8 cellular contexts compared by ENCODE assay signal in genomic region chr22:43110927-43111623, GRCh38. TPM values are rescaled to one million over a fixed set of nuclear protein-coding genes. Genes with fewer than 3 reads are reported as not detected.
DNase-seq lines count a peak whose midpoint lies in the region; ATAC-seq, FAIRE-seq and TF ChIP-seq lines count a peak whose summit lies in the region.

No MANE protein-coding gene starts in this region.

- H3K9me3 Mint-ChIP-seq in stimulated activated effector memory CD8-positive, alpha-beta T cell treated with anti-CD3 and anti-CD28 coated beads, Interleukin-12 subunit alpha, Interleukin-12 subunit beta, amount 100 ng/mL, for 72 hours: no peaks in the 10 kb centered on the region

- FAIRE-seq in A549 (lab: Jason Lieb, UNC): no peak

- TF ChIP-seq POLR2A in A549 (IDR thresholded peaks at IDR 0.05; ENCODE audit: low read length) (no peak), body of pancreas (IDR thresholded peaks at IDR 0.05) (peak in 1 of 3 donors; percentile 14)

- WGBS in A549 (ENCODE audit: missing lambda C conversion rate): 49% methylated on average over 9 of the region's 86 CpGs
- 2% methylated on average over 85 of the region's 86 CpGs; no CpG with 5 or more reads in 1 of the 2 donors for WGBS in body of pancreas, 2 donors

- no peak for TF ChIP-seq EP300 in A549 (IDR thresholded peaks at IDR 0.05)

- H3K4me1 ChIP-seq in A549 (0 out of 3 replicates have a peak, but pooled peaks cover 2% of the 10 kb centered on the region), body of pancreas (peaks cover 40% of the 10 kb centered on the region)

- ATAC-seq in A549 (peak; percentile 59 to 69), GM21529 (IDR thresholded peaks at IDR 0.05; ENCODE audit: unreplicated experiment) (peak; percentile 55), body of pancreas (peak; percentile 79), left lobe of liver (peak; percentile 56), GM19023 (IDR thresholded peaks at IDR 0.05; ENCODE audit: unreplicated experiment) (no peak)
- ATAC-seq in stimulated activated effector memory CD8-positive, alpha-beta T cell treated with anti-CD3 and anti-CD28 coated beads, Interleukin-12 subunit alpha, Interleukin-12 subunit beta, amount 100 ng/mL, for 72 hours: peak; percentile 70

- DNase-seq in A549 (ENCODE audit: low read depth in 1 of 2, low spot score in 1 of 2) (no peak), SW480 (ENCODE audit: low spot score) (peak; percentile 67), body of pancreas (peak; percentile 68 to 77 (median 69)), left lobe of liver (ENCODE audit: low spot score) (peak; percentile 55), hypothalamus (lab: John Stamatoyannopoulos, UW) (no peak)
- peak in 1 of 2 donors; percentile 52 for DNase-seq in stimulated activated effector memory CD8-positive, alpha-beta T cell treated with anti-CD3 and anti-CD28 coated beads, Interleukin-12 subunit alpha, Interleukin-12 subunit beta, amount 100 ng/mL, for 72 hours (ENCODE audit: low spot score in 2 of 2)

- TF ChIP-seq RAD21 in A549 (conservative IDR thresholded peaks at IDR 0.05 in 1 of 2, IDR thresholded peaks at IDR 0.05 in 1 of 2): no peak

- H3K4me2 ChIP-seq in A549: peak overlapping the region; percentile 93

- POLR2A ChIA-PET in A549 (lab: Yijun Ruan, JAX): no interaction called here

- CTCF ChIA-PET in A549 (lab: Yijun Ruan, JAX): interaction anchor here (0.6 to 1.3 kb wide), 3 partner anchors 10 to 838 kb away, joined by 3 read pairs; no protein-coding TSS in a partner anchor

- H3K27ac Mint-ChIP-seq in stimulated activated effector memory CD8-positive, alpha-beta T cell treated with anti-CD3 and anti-CD28 coated beads, Interleukin-12 subunit alpha, Interleukin-12 subunit beta, amount 100 ng/mL, for 72 hours: no peak overlapping the region

- TF ChIP-seq CTCF in A549 (IDR thresholded peaks at IDR 0.05) (no peak; the same call in 2 of the 3 replicates), body of pancreas (IDR thresholded peaks at IDR 0.05) (no peak)

- peak overlapping the region; percentile 65 for H3K4me3 Mint-ChIP-seq in stimulated activated effector memory CD8-positive, alpha-beta T cell treated with anti-CD3 and anti-CD28 coated beads, Interleukin-12 subunit alpha, Interleukin-12 subunit beta, amount 100 ng/mL, for 72 hours

- H3K27ac ChIP-seq in A549: peak overlapping the region; percentile 58 to 82; a peak in 5 of 6 replicates
- peak overlapping the region in 2 of 4 donors; percentile 41 to 50 for H3K27ac ChIP-seq in body of pancreas

- no peaks in the 10 kb centered on the region for H3K36me3 Mint-ChIP-seq in stimulated activated effector memory CD8-positive, alpha-beta T cell treated with anti-CD3 and anti-CD28 coated beads, Interleukin-12 subunit alpha, Interleukin-12 subunit beta, amount 100 ng/mL, for 72 hours

- H3K4me3 ChIP-seq in A549 (peak overlapping the region; percentile 73), body of pancreas (peak overlapping the region; percentile 19 to 67)

- H3K9me3 ChIP-seq in A549 (no peaks in the 10 kb centered on the region), body of pancreas (no peaks in the 10 kb centered on the region)

- no peaks in the 10 kb centered on the region for H3K4me1 Mint-ChIP-seq in stimulated activated effector memory CD8-positive, alpha-beta T cell treated with anti-CD3 and anti-CD28 coated beads, Interleukin-12 subunit alpha, Interleukin-12 subunit beta, amount 100 ng/mL, for 72 hours

- H3K36me3 ChIP-seq in body of pancreas (replicated peaks in 1 of 2; ENCODE audit: insufficient read depth in 1 of 2, low read depth in 2 of 2): no peaks in the 10 kb centered on the region

- intact Hi-C loops in body of pancreas (cut with DNase I): no loop called here

- no peaks in the 10 kb centered on the region for H3K27me3 ChIP-seq in body of pancreas

TF ChIP-seq in A549, 52 proteins besides CTCF, POLR2A, EP300 and RAD21:
- TF ChIP-seq MAZ (IDR thresholded peaks at IDR 0.05; ENCODE audit: borderline replicate concordance, low read depth, low read length) (no peak), KDM1A (IDR thresholded peaks at IDR 0.05; ENCODE audit: low read depth) (peak; percentile 87; the same call in 1 of the 2 replicates), RNF2 (IDR thresholded peaks at IDR 0.05; ENCODE audit: borderline replicate concordance, low read depth) (peak; percentile 35; the same call in 1 of the 2 replicates), MAX (IDR thresholded peaks at IDR 0.05) (peak; percentile 35; the same call in 1 of the 2 replicates), ZNF302 (CRISPR knock-in tag; IDR thresholded peaks at IDR 0.05) (no peak), NR3C1 (IDR thresholded peaks at IDR 0.05) (no peak), ZFP36 (IDR thresholded peaks at IDR 0.05; ENCODE audit: borderline replicate concordance, partially characterized antibody) (no peak), REST (IDR thresholded peaks at IDR 0.05) (no peak)
- TF ChIP-seq, protein P1, sequence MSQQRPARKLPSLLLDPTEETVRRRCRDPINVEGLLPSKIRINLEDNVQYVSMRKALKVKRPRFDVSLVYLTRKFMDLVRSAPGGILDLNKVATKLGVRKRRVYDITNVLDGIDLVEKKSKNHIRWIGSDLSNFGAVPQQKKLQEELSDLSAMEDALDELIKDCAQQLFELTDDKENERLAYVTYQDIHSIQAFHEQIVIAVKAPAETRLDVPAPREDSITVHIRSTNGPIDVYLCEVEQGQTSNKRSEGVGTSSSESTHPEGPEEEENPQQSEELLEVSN (IDR thresholded peaks at IDR 0.05; ENCODE audit: borderline replicate concordance, low read depth): peak; percentile 54; the same call in 1 of the 2 replicates

RNA-seq across cellular contexts. Expression of gene BIK, which starts 0.5 kb away (rescaled TPM):
- polyA plus RNA-seq in A549 (2011; rRNA removed): 0.30 and 0.88 TPM in 2 replicates
- polyA plus RNA-seq in A549 (2012; cell fraction: cytosol; rRNA removed): 1.3 and 1.6 TPM in 2 replicates
- 1.4 and 1.7 TPM in 2 replicates for polyA plus RNA-seq in A549 (2012; cell fraction: nucleus; rRNA removed)
- polyA plus RNA-seq in A549 (2017; fragmentation: RNase III; extraction: RNeasy Plus Mini Kit Qiagen cat#74134 plus additional on column Dnase treatment): 0.54 to 0.80 TPM (median 0.54 TPM) in 3 replicates
- not detected in 2 replicates for polyA minus RNA-seq in A549 (2011; rRNA and poly(A)+ RNA removed)
- total RNA-seq in body of pancreas: 10 to 100 TPM in 1 of 2 donors, 1 to 10 TPM in 1; 1.6 to 11.5 TPM
- total RNA-seq in left lobe of liver: 0.25 TPM

RNA-seq across cellular contexts. Expression of gene TTLL1, which starts 21.9 kb away (rescaled TPM):
- 5.0 and 5.8 TPM in 2 replicates for polyA plus RNA-seq in A549 (2011; rRNA removed)
- polyA plus RNA-seq in A549 (2012; cell fraction: cytosol; rRNA removed): 3.3 TPM in 2 replicates
- polyA plus RNA-seq in A549 (2012; cell fraction: nucleus; rRNA removed): 1.6 and 2.6 TPM in 2 replicates
- polyA plus RNA-seq in A549 (2017; fragmentation: RNase III; extraction: RNeasy Plus Mini Kit Qiagen cat#74134 plus additional on column Dnase treatment): 1.9 to 2.8 TPM (median 2.3 TPM) in 3 replicates
- 2.7 and 4.8 TPM in 2 replicates for polyA minus RNA-seq in A549 (2011; rRNA and poly(A)+ RNA removed)
- 1 to 10 TPM; 2.0 to 7.0 TPM for total RNA-seq in body of pancreas
- total RNA-seq in left lobe of liver: 0.65 TPM

RNA-seq across cellular contexts. Expression of gene MCAT, which starts 32.1 kb away (rescaled TPM):
- polyA plus RNA-seq in A549 (2011; rRNA removed) (11.8 and 13.4 TPM in 2 replicates), A549 (2017; fragmentation: RNase III; extraction: RNeasy Plus Mini Kit Qiagen cat#74134 plus additional on column Dnase treatment) (14.0 to 15.9 TPM (median 15.5 TPM) in 3 replicates)
- 27.2 and 35.6 TPM in 2 replicates for polyA plus RNA-seq in A549 (2012; cell fraction: cytosol; rRNA removed)
- polyA plus RNA-seq in A549 (2012; cell fraction: nucleus; rRNA removed): 25.4 and 34.3 TPM in 2 replicates
- polyA minus RNA-seq in A549 (2011; rRNA and poly(A)+ RNA removed): 6.6 and 7.0 TPM in 2 replicates
- total RNA-seq in body of pancreas (10 to 100 TPM; 28.8 to 50.8 TPM), left lobe of liver (13.6 TPM)

RNA-seq across cellular contexts. Expression of gene TSPO, which starts 40.3 kb away (rescaled TPM):
- polyA plus RNA-seq in A549 (2011; rRNA removed): 42.4 and 43.2 TPM in 2 replicates
- polyA plus RNA-seq in A549 (2012; cell fraction: cytosol; rRNA removed): 189 and 286 TPM in 2 replicates
- 202 and 280 TPM in 2 replicates for polyA plus RNA-seq in A549 (2012; cell fraction: nucleus; rRNA removed)
- polyA plus RNA-seq in A549 (2017; fragmentation: RNase III; extraction: RNeasy Plus Mini Kit Qiagen cat#74134 plus additional on column Dnase treatment): 83.2 to 94.4 TPM (median 93.9 TPM) in 3 replicates
- polyA minus RNA-seq in A549 (2011; rRNA and poly(A)+ RNA removed): 10.0 and 12.4 TPM in 2 replicates
- 100 to 1,000 TPM; 113 to 225 TPM for total RNA-seq in body of pancreas
- total RNA-seq in left lobe of liver: 32.2 TPM

Comparison
In these comparisons a context has a peak if more than half of its experiments do, and no peak if none do; other contexts are left out.
1. DNase-seq: peak in SW480 (single experiment), body of pancreas (4 of 4) and left lobe of liver (single experiment); none in A549 (0 of 2) and hypothalamus (0 of 51).